Comparison of ENCODE assay signal across 14 cellular contexts in the genomic region with DNA sequence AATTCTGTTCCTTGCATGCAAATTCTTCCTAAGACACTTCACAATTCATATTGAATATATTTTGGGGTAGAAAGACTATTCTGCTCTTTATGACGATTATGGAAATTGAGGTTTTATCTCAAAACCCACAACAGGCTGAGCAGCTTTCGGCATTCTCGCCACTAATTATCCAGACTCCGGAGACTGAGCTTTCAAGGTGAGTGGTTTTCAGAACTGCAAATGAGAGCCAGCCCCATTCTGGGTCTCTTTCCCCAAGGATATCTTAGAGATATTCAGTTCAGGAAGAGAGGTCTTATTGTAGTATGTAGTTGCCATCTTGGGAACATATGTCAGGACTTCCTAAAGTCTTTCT. TPM values are rescaled to one million over a fixed set of nuclear protein-coding genes. Genes with fewer than 3 reads are reported as not detected.
DNase-seq lines count a peak whose midpoint lies in the region; ATAC-seq and TF ChIP-seq lines count a peak whose summit lies in the region.
"Had no signal": no experiment of that assay in that cellular context is flagged by ENCODE, and none has a peak within 500 bp of the region (broad histone marks: within the 10 kb centered on the region; RNA-seq: fewer than 3 reads in every experiment).

No MANE protein-coding gene starts in this region.

- peak overlapping the region; percentile 17 for H2AFZ ChIP-seq in mammary epithelial cell (ENCODE audit: low read depth, low read length)

- H3K36me3 Mint-ChIP-seq in MCF 10A (ENCODE audit: insufficient read depth, unreplicated experiment), result no peaks in the 10 kb centered on the region
- H3K36me3 Mint-ChIP-seq: activated naive CD4-positive, alpha-beta T cell treated with anti-CD3 and anti-CD28 coated beads, Interleukin-2, amount 10 ng/mL, durations not matched to agents 7 days and 5 days had no signal

- H3K4me2 ChIP-seq in mammary epithelial cell (ENCODE audit: insufficient read depth, low read depth, low read length) (peak overlapping the region; percentile 57), skeletal muscle satellite cell (ENCODE audit: low read length) (peak overlapping the region; percentile 60)

- peak overlapping the region; percentile 40 for H3K9ac ChIP-seq in mammary epithelial cell (ENCODE audit: insufficient read depth, low read length)
- peak overlapping the region; percentile 53 for H3K9ac ChIP-seq in skeletal muscle satellite cell (ENCODE audit: low read depth, low read length)

- H3K4me1 ChIP-seq in mammary epithelial cell (ENCODE audit: insufficient read depth, low read length) (peaks cover 30% of the 10 kb centered on the region), RWPE2 (ENCODE audit: insufficient read depth, poor library complexity, severe bottlenecking) (peaks cover 33% of the 10 kb centered on the region), foreskin keratinocyte (peaks cover 22% of the 10 kb centered on the region), skeletal muscle satellite cell (ENCODE audit: control insufficient read depth, insufficient read depth, low read length) (peaks cover 25% of the 10 kb centered on the region), upper lobe of right lung (peaks cover 4% of the 10 kb centered on the region)

- H3K9me3 ChIP-seq in mammary epithelial cell (replicated peaks; ENCODE audit: insufficient read depth, low read length) (no peaks in the 10 kb centered on the region), RWPE2 (ENCODE audit: severe bottlenecking) (no peaks in the 10 kb centered on the region), skeletal muscle satellite cell (replicated peaks; ENCODE audit: low read length) (no peaks in the 10 kb centered on the region), upper lobe of right lung (no peaks in the 10 kb centered on the region)

- H3K27me3 ChIP-seq in mammary epithelial cell (ENCODE audit: insufficient read depth, low read length) (no peaks in the 10 kb centered on the region), RWPE2 (ENCODE audit: insufficient read depth, poor library complexity, severe bottlenecking) (no peaks in the 10 kb centered on the region), foreskin keratinocyte (no peaks in the 10 kb centered on the region), skeletal muscle satellite cell (ENCODE audit: control insufficient read depth, insufficient read depth, low read length) (no peaks in the 10 kb centered on the region), upper lobe of right lung (no peaks in the 10 kb centered on the region)

- H3K36me3 ChIP-seq in mammary epithelial cell (ENCODE audit: insufficient read depth, low read length) (no peaks in the 10 kb centered on the region), RWPE2 (ENCODE audit: low read depth) (no peaks in the 10 kb centered on the region), skeletal muscle satellite cell (ENCODE audit: insufficient read depth, low read length) (no peaks in the 10 kb centered on the region), upper lobe of right lung (no peaks in the 10 kb centered on the region)

- dilution Hi-C loops in mammary epithelial cell (cut with HindIII; ENCODE audit: low sequenced_read_pairs), result no loop called here

- no peaks in the 10 kb centered on the region for H4K20me1 ChIP-seq in mammary epithelial cell (ENCODE audit: insufficient read depth, low read length)

- BruUV-seq in mammary epithelial cell (replicated peaks; lab: Mats Ljungman, UMichigan), result no TSS peak
- BruUV-seq in MCF 10A (replicated peaks; lab: Mats Ljungman, UMichigan), result no TSS peak

- H3K27me3 Mint-ChIP-seq in MCF 10A (ENCODE audit: insufficient read depth, unreplicated experiment), result no peaks in the 10 kb centered on the region
- H3K27me3 Mint-ChIP-seq: activated naive CD4-positive, alpha-beta T cell treated with anti-CD3 and anti-CD28 coated beads, Interleukin-2, amount 10 ng/mL, durations not matched to agents 7 days and 5 days; IgD-negative memory B cell had no signal

- POLR2A ChIA-PET in MCF 10A (lab: Yijun Ruan, JAX), result interaction anchor here (0.6 to 4.9 kb wide), 8 partner anchors 9 to 1239 kb away, joined by 3 to 89 read pairs (median 7); a partner anchor contains a TSS

- H3K4me3 Mint-ChIP-seq in MCF 10A (ENCODE audit: unreplicated experiment), result no peak overlapping the region
- H3K4me3 Mint-ChIP-seq: activated naive CD4-positive, alpha-beta T cell treated with anti-CD3 and anti-CD28 coated beads, Interleukin-2, amount 10 ng/mL, durations not matched to agents 7 days and 5 days; nephron progenitor cell had no signal

- no peaks in the 10 kb centered on the region for H3K79me2 ChIP-seq in mammary epithelial cell (ENCODE audit: insufficient read depth, low read length)

- H3K4me3 ChIP-seq in mammary epithelial cell (replicated peaks in 1 of 3; ENCODE audit: insufficient read depth in 1 of 3, low read depth in 2 of 3, low read length in 3 of 3), result no peak overlapping the region
- no peak overlapping the region for H3K4me3 ChIP-seq in RWPE2 (ENCODE audit: severe bottlenecking)
- H3K4me3 ChIP-seq in skeletal muscle satellite cell (ENCODE audit: low read length), result peak overlapping the region; percentile 12
- no peak overlapping the region for H3K4me3 ChIP-seq in upper lobe of right lung

- ATAC-seq in RWPE2 (ENCODE audit: low read depth) (no peak), foreskin keratinocyte (no peak), upper lobe of right lung (no peak)
- no peak for ATAC-seq in activated CD4-positive, CD25-positive, alpha-beta regulatory T cell treated with anti-CD3 and anti-CD28 coated beads, Interleukin-2, amount 50 U/mL, for 24 hours

- intact Hi-C loops in mammary epithelial cell (cut with micrococcal nuclease) (loop anchor here (1.0 to 2.0 kb wide), 3 partner anchors 9 to 66 kb away; a partner anchor contains a TSS), MCF 10A (cut with micrococcal nuclease) (loop anchor here (2.0 kb wide), 1 partner anchor 21 kb away; a partner anchor contains a TSS), upper lobe of right lung (cut with DNase I) (no loop called here)

- CTCF ChIA-PET in mammary epithelial cell (lab: Charles Lee; ENCODE audit: low non-redundant PET), result no interaction called here
- CTCF ChIA-PET in MCF 10A (lab: Yijun Ruan, JAX), result interaction anchor here (0.7 to 1.0 kb wide), 3 partner anchors 9 to 11 kb away, joined by 3 to 4 read pairs (median 3); no protein-coding TSS in a partner anchor

- WGBS in mammary epithelial cell (ENCODE audit: low coverage, missing lambda C conversion rate), result 78% methylated on average over 4 of the region's 4 CpGs

- H3K4me1 Mint-ChIP-seq in MCF 10A (ENCODE audit: insufficient read depth, unreplicated experiment), result peaks cover 21% of the 10 kb centered on the region

- no peak for DNase-seq in mammary epithelial cell
- no peak for DNase-seq in MCF 10A (ENCODE audit: unreplicated experiment)
- DNase-seq in RWPE2 (ENCODE audit: low spot score), result no peak
- no peak for DNase-seq in foreskin keratinocyte
- no peak for DNase-seq in midbrain (lab: John Stamatoyannopoulos, UW)
- DNase-seq in upper lobe of right lung, result no peak
- DNase-seq: activated naive CD4-positive, alpha-beta T cell treated with anti-CD3 and anti-CD28 coated beads, Interleukin-2, amount 10 ng/mL, durations not matched to agents 7 days and 5 days; NCI-H1417 treated with DMSO at 0.1 percent for 48 hours; NCI-H345; nephron progenitor cell; stimulated activated naive CD4-positive, alpha-beta T cell had no signal

- TF ChIP-seq CTCF in mammary epithelial cell (conservative IDR thresholded peaks at IDR 0.05 in 1 of 2, IDR thresholded peaks at IDR 0.05 in 1 of 2; ENCODE audit: extremely low read depth in 1 of 2, insufficient read depth in 1 of 2, low read depth in 1 of 2, low read length in 2 of 2) (no peak), MCF 10A (IDR thresholded peaks at IDR 0.05; ENCODE audit: unreplicated experiment) (no peak), RWPE2 (IDR thresholded peaks at IDR 0.05; ENCODE audit: poor library complexity, severe bottlenecking) (no peak), foreskin keratinocyte (conservative IDR thresholded peaks at IDR 0.05) (no peak), upper lobe of right lung (IDR thresholded peaks at IDR 0.05) (no peak)

- H3K27ac ChIP-seq in mammary epithelial cell (ENCODE audit: insufficient read depth, low read depth, low read length) (peak overlapping the region; percentile 88), RWPE2 (ENCODE audit: poor library complexity, severe bottlenecking) (peak overlapping the region; percentile 43), foreskin keratinocyte (peak overlapping the region; percentile 6), upper lobe of right lung (no peak overlapping the region)

- H3K27ac Mint-ChIP-seq in MCF 10A (ENCODE audit: low read depth, unreplicated experiment), result no peak overlapping the region
- H3K27ac Mint-ChIP-seq: activated naive CD4-positive, alpha-beta T cell treated with anti-CD3 and anti-CD28 coated beads, Interleukin-2, amount 10 ng/mL, durations not matched to agents 7 days and 5 days; nephron progenitor cell had no signal

- H3K9me3 Mint-ChIP-seq in MCF 10A (ENCODE audit: unreplicated experiment), result peaks cover 7% of the 10 kb centered on the region
- H3K9me3 Mint-ChIP-seq: IgD-negative memory B cell, nephron progenitor cell had no signal

- in situ Hi-C loops in mammary epithelial cell (cut with MboI; ENCODE audit: low sequenced_read_pairs in 2 of 2), result no loop called here

RNA-seq across cellular contexts. Expression of a gene that starts 21.7 kb away (rescaled TPM):
- total RNA-seq in mammary epithelial cell (10 to 100 TPM; 32.7 to 65.7 TPM), MCF 10A (2022) (47.6 and 48.1 TPM in 2 replicates), foreskin keratinocyte (23.0 and 23.3 TPM in 2 replicates), upper lobe of right lung (56.6 TPM)
- polyA plus RNA-seq in mammary epithelial cell (23.1 TPM), foreskin keratinocyte (24.7 and 26.2 TPM in 2 replicates)
- polyA minus RNA-seq in mammary epithelial cell, result 36.7 TPM
- total RNA-seq in skeletal muscle satellite cell (2012; rRNA removed), result 15.5 and 17.3 TPM in 2 replicates
